ENCODE assay signal across 8 cellular contexts in genomic region chr1:109740615-109741373, GRCh38. TPM values are rescaled to one million over a fixed set of nuclear protein-coding genes. Genes with fewer than 3 reads are reported as not detected.
DNase-seq lines count a peak whose midpoint lies in the region; ATAC-seq, FAIRE-seq and TF ChIP-seq lines count a peak whose summit lies in the region.

TSS of gene GSTM3 (minus strand) at chr1:109741038. CDS start at chr1:109740287, 751 bp downstream.

- peaks cover 5% of the 10 kb centered on the region for H3K9me3 Mint-ChIP-seq in astrocyte (ENCODE audit: unreplicated experiment)
- H3K9me3 Mint-ChIP-seq in stimulated activated effector memory CD8-positive, alpha-beta T cell treated with anti-CD3 and anti-CD28 coated beads, Interleukin-12 subunit alpha, Interleukin-12 subunit beta, amount 100 ng/mL, for 72 hours: no peaks in the 10 kb centered on the region

- H3K27ac ChIP-seq in astrocyte (ENCODE audit: low read depth, low read length): peak within 1 kb of the TSS; percentile 44

- in situ Hi-C loops in ACHN (cut with HindIII; ENCODE audit: low pct_ligation_motif_present, low pct_unique_long_range_greater_than_20kb, low sequenced_read_pairs): no loop called here

- FAIRE-seq in astrocyte (lab: Jason Lieb, UNC): no peak

- H3K4me3 Mint-ChIP-seq in astrocyte (ENCODE audit: unreplicated experiment): peak within 1 kb of the TSS; percentile 84
- H3K4me3 Mint-ChIP-seq in stimulated activated effector memory CD8-positive, alpha-beta T cell treated with anti-CD3 and anti-CD28 coated beads, Interleukin-12 subunit alpha, Interleukin-12 subunit beta, amount 100 ng/mL, for 72 hours: peak within 1 kb of the TSS; percentile 74

- ATAC-seq in HG03432 (IDR thresholded peaks at IDR 0.05; ENCODE audit: unreplicated experiment): peak; percentile 36
- peak; percentile 4 for ATAC-seq in stimulated activated effector memory CD8-positive, alpha-beta T cell treated with anti-CD3 and anti-CD28 coated beads, Interleukin-12 subunit alpha, Interleukin-12 subunit beta, amount 100 ng/mL, for 72 hours

- peaks cover 4% of the 10 kb centered on the region for H3K36me3 ChIP-seq in astrocyte (ENCODE audit: insufficient read depth, low read length)

- peaks cover 17% of the 10 kb centered on the region for H3K36me3 Mint-ChIP-seq in astrocyte (ENCODE audit: low read depth, unreplicated experiment)
- peaks cover 5% of the 10 kb centered on the region for H3K36me3 Mint-ChIP-seq in stimulated activated effector memory CD8-positive, alpha-beta T cell treated with anti-CD3 and anti-CD28 coated beads, Interleukin-12 subunit alpha, Interleukin-12 subunit beta, amount 100 ng/mL, for 72 hours

- DNase-seq in ACHN: peak; percentile 5
- DNase-seq in astrocyte (ENCODE audit: low read depth): peak; percentile 1
- peak; percentile 8 for DNase-seq in iris pigment epithelial cell (ENCODE audit: low read depth)
- DNase-seq in stimulated activated effector memory CD8-positive, alpha-beta T cell treated with anti-CD3 and anti-CD28 coated beads, Interleukin-12 subunit alpha, Interleukin-12 subunit beta, amount 100 ng/mL, for 72 hours (ENCODE audit: low spot score in 2 of 2): no peak
- no peak for DNase-seq in glomerular visceral epithelial cell (ENCODE audit: extremely low spot score)
- no peak for DNase-seq in activated gamma-delta T cell treated with Interleukin-2 at 50 U/mL for 16 hours
- no peak for DNase-seq in stimulated activated CD4-positive, alpha-beta T cell treated with anti-CD3 and anti-CD28 coated beads, Interleukin-15, amount 100 ng/mL, for 24 hours

- no peak within 1 kb of the TSS for H3K27ac Mint-ChIP-seq in astrocyte (ENCODE audit: unreplicated experiment)
- peak within 1 kb of the TSS; percentile 29 for H3K27ac Mint-ChIP-seq in stimulated activated effector memory CD8-positive, alpha-beta T cell treated with anti-CD3 and anti-CD28 coated beads, Interleukin-12 subunit alpha, Interleukin-12 subunit beta, amount 100 ng/mL, for 72 hours

- no peaks in the 10 kb centered on the region for H3K9me3 ChIP-seq in astrocyte (ENCODE audit: insufficient read depth, low read depth, low read length)

- H3K9ac ChIP-seq in astrocyte (ENCODE audit: low read length): peak within 1 kb of the TSS; percentile 87

- peak within 1 kb of the TSS; percentile 94 for H3K4me2 ChIP-seq in astrocyte (ENCODE audit: low read length)

- no peaks in the 10 kb centered on the region for H3K27me3 ChIP-seq in astrocyte (ENCODE audit: insufficient read depth, low read length)

- H3K4me3 ChIP-seq in astrocyte (ENCODE audit: insufficient read depth, low read depth, low read length): peak within 1 kb of the TSS; percentile 72

- no peak for TF ChIP-seq CTCF in astrocyte (IDR thresholded peaks at IDR 0.05; ENCODE audit: insufficient read depth, low read depth, low read length)

- H4K20me1 ChIP-seq in astrocyte (ENCODE audit: insufficient read depth, low read length): no peaks in the 10 kb centered on the region

- peaks cover 2% of the 10 kb centered on the region for H3K79me2 ChIP-seq in astrocyte (ENCODE audit: insufficient read depth, low read length)

- H3K27me3 Mint-ChIP-seq in astrocyte (ENCODE audit: low read depth, unreplicated experiment): peaks cover 58% of the 10 kb centered on the region

- H3K4me1 ChIP-seq in astrocyte (ENCODE audit: insufficient read depth, low read length): peaks cover 7% of the 10 kb centered on the region

- H2AFZ ChIP-seq in astrocyte (ENCODE audit: low read depth, low read length): peak within 1 kb of the TSS; percentile 98

- H3K4me1 Mint-ChIP-seq in astrocyte (ENCODE audit: low read depth, unreplicated experiment): no peaks in the 10 kb centered on the region
- peaks cover 12% of the 10 kb centered on the region for H3K4me1 Mint-ChIP-seq in stimulated activated effector memory CD8-positive, alpha-beta T cell treated with anti-CD3 and anti-CD28 coated beads, Interleukin-12 subunit alpha, Interleukin-12 subunit beta, amount 100 ng/mL, for 72 hours

RNA-seq across cellular contexts. Expression of gene GSTM3, which starts in this region (rescaled TPM):
- 25.4 and 26.1 TPM in 2 replicates for total RNA-seq in astrocyte

Comparison
In these comparisons a context has a peak if more than half of its experiments do, and no peak if none do; other contexts are left out.
1. DNase-seq: peak in ACHN (single experiment), astrocyte (single experiment) and iris pigment epithelial cell (single experiment); none in stimulated activated effector memory CD8-positive, alpha-beta T cell treated with anti-CD3 and anti-CD28 coated beads, Interleukin-12 subunit alpha, Interleukin-12 subunit beta, amount 100 ng/mL, for 72 hours (0 of 2), glomerular visceral epithelial cell (single experiment), activated gamma-delta T cell treated with Interleukin-2 at 50 U/mL for 16 hours (single experiment) and stimulated activated CD4-positive, alpha-beta T cell treated with anti-CD3 and anti-CD28 coated beads, Interleukin-15, amount 100 ng/mL, for 24 hours (single experiment).